In genomic region chr11:65429069-65429681, GRCh38 we compare ENCODE assay signal across 8 cellular contexts. TPM values are rescaled to one million over a fixed set of nuclear protein-coding genes. Genes with fewer than 3 reads are reported as not detected.
A peak's percentile ranks its signal among the peaks of the same experiment; 100 is the strongest.
DNase-seq lines count a peak whose midpoint lies in the region; ATAC-seq, FAIRE-seq and TF ChIP-seq lines count a peak whose summit lies in the region.

No MANE protein-coding gene starts in this region.

- 20% methylated on average over 9 of the region's 9 CpGs for WGBS in HepG2 (ENCODE audit: low lambda C conversion rate)

- in situ Hi-C loops in astrocyte of the cerebellum (cut with HindIII; ENCODE audit: low sequenced_read_pairs) (no loop called here), HepG2 (cut with HindIII; ENCODE audit: extremely low pct_ligation_motif_present, low pct_unique_long_range_greater_than_20kb) (no loop called here)

- H3K9me3 ChIP-seq in HepG2 (ENCODE audit: low read length) (no peaks in the 10 kb centered on the region), tibial artery (no peaks in the 10 kb centered on the region)

- TF ChIP-seq CTCF in astrocyte of the cerebellum (IDR thresholded peaks at IDR 0.05; ENCODE audit: low read depth, low read length, missing control alignments) (no peak), HepG2 (CRISPR knock-in tag; IDR thresholded peaks at IDR 0.05) (no peak), tibial artery (IDR thresholded peaks at IDR 0.05) (peak in 1 of 2 experiments; percentile 16)

- peaks cover 74% of the 10 kb centered on the region for H3K4me1 ChIP-seq in HepG2 (ENCODE audit: insufficient read depth, low read length)
- H3K4me1 ChIP-seq in tibial artery, result peaks cover 0 to 77% (median 34%) of the 10 kb centered on the region in 4 donors

- DNase-seq in EL, result peak; percentile 69
- peak; percentile 55 for DNase-seq in NCI-H460 (ENCODE audit: extremely low read depth, low read depth)
- no peak for DNase-seq in astrocyte of the cerebellum (ENCODE audit: low read depth)
- no peak for DNase-seq in HepG2 (ENCODE audit: low spot score)
- peak; percentile 33 to 64 for DNase-seq in tibial artery

- CTCF ChIA-PET in HepG2 (lab: Yijun Ruan, JAX; ENCODE audit: low intra/inter-chr PET ratio, low total read pairs), result no interaction called here

- POLR2A ChIA-PET in HepG2 (lab: Yijun Ruan, JAX), result interaction anchor here (1.9 to 17.8 kb wide), 3 partner anchors 11 to 74 kb away, joined by 8 to 952 read pairs (median 147); partner anchors contain the start of gene MALAT1

- peak; percentile 55 to 85; a peak in 2 of 4 replicates for TF ChIP-seq POLR2A in HepG2 (IDR thresholded peaks at IDR 0.05; ENCODE audit: insufficient read depth in 1 of 2, low read depth in 2 of 2, low read length in 2 of 2)

- ATAC-seq in HepG2 (no peak), HG02678 (IDR thresholded peaks at IDR 0.05; ENCODE audit: unreplicated experiment) (no peak), GM21576 (IDR thresholded peaks at IDR 0.05; ENCODE audit: unreplicated experiment) (no peak), HG03571 (IDR thresholded peaks at IDR 0.05; ENCODE audit: unreplicated experiment) (no peak)

- H4K20me1 ChIP-seq in HepG2 (ENCODE audit: insufficient read depth, low read length), result peaks cover 100% of the 10 kb centered on the region

- FAIRE-seq in HepG2 (lab: Jason Lieb, UNC), result peak; percentile 42

- no peak; a peak in 1 of 4 replicates for TF ChIP-seq EP300 in HepG2 (IDR thresholded peaks at IDR 0.05; ENCODE audit: low read depth in 2 of 2, low read length in 2 of 2)
- TF ChIP-seq EP300 in HepG2 (CRISPR knock-in tag; IDR thresholded peaks at IDR 0.05; ENCODE audit: borderline replicate concordance), result no peak

- H3K36me3 ChIP-seq in HepG2 (replicated peaks in 1 of 2; ENCODE audit: control insufficient read depth in 1 of 2, insufficient read depth in 2 of 2, low read length in 2 of 2) (peaks cover 2 to 3% of the 10 kb centered on the region in 2 experiments; a peak in 4 of 5 replicates), tibial artery (peaks cover 51 to 69% (median 53%) of the 10 kb centered on the region in 3 donors)

- intact Hi-C loops in HepG2 (cut with micrococcal nuclease; ENCODE audit: unreplicated experiment) (no loop called here), tibial artery (cut with DNase I; ENCODE audit: low total_unique reads) (no loop called here)

- H2AFZ ChIP-seq in HepG2 (ENCODE audit: low read length), result no peak overlapping the region

- H3K27me3 ChIP-seq in HepG2 (ENCODE audit: control insufficient read depth in 1 of 2, insufficient read depth in 2 of 2, low read length in 2 of 2), result no peaks in the 10 kb centered on the region; a peak in 1 of 5 replicates
- no peaks in the 10 kb centered on the region for H3K27me3 ChIP-seq in tibial artery

- H3K27ac ChIP-seq in HepG2 (ENCODE audit: extremely low read length, insufficient read depth, low read length), result peak overlapping the region; percentile 41
- peak overlapping the region in 1 of 2 donors; percentile 99 for H3K27ac ChIP-seq in tibial artery

- peak overlapping the region; percentile 96 for H3K4me3 ChIP-seq in astrocyte of the cerebellum (ENCODE audit: low read depth, low read length)
- H3K4me3 ChIP-seq in HepG2 (replicated peaks in 1 of 3; ENCODE audit: insufficient read depth in 1 of 3, low read depth in 2 of 3, low read length in 3 of 3), result peak overlapping the region in 2 of 3 experiments; percentile 14 to 42; a peak in 1 of 6 replicates
- peak overlapping the region; percentile 67 to 97 for H3K4me3 ChIP-seq in tibial artery

- no peak overlapping the region for H3K9ac ChIP-seq in HepG2 (ENCODE audit: insufficient read depth, low read depth, low read length)

- no TSS peak for BruUV-seq in HepG2 (replicated peaks; lab: Mats Ljungman, UMichigan)

- H3K4me2 ChIP-seq in HepG2 (ENCODE audit: low read depth, low read length), result peak overlapping the region; percentile 95

- TF ChIP-seq RAD21 in HepG2 (CRISPR knock-in tag; IDR thresholded peaks at IDR 0.05), result 0 out of 2 replicates have a peak, but pooled peaks have one; percentile 8

- peaks cover 82% of the 10 kb centered on the region for H3K79me2 ChIP-seq in HepG2 (ENCODE audit: insufficient read depth, low read length)

RNA-seq across cellular contexts. Expression of gene NEAT1, which starts 6.6 kb away (rescaled TPM):
- 50.1 and 58.2 TPM in 2 replicates for total RNA-seq in NCI-H460 (2014; rRNA removed; shearing (Covaris generic))
- 197 and 205 TPM in 2 replicates for polyA plus RNA-seq in NCI-H460 (2014; cell fraction: nucleus; rRNA removed)
- 10.5 and 20.5 TPM in 2 replicates for total RNA-seq in HepG2 (2016; rRNA removed; fragmentation: Illumina TruSeq; extraction: Trizol)
- 2.2 and 2.6 TPM in 2 replicates for total RNA-seq in HepG2 (2016; cell fraction: cytosol; rRNA removed; fragmentation: Illumina TruSeq; extraction: Trizol; ENCODE audit: low read depth)
- 8.4 and 21.3 TPM in 2 replicates for total RNA-seq in HepG2 (2016; cell fraction: insoluble cytoplasmic fraction; rRNA removed; fragmentation: Illumina TruSeq; extraction: Trizol)
- 7.8 and 8.3 TPM in 2 replicates for total RNA-seq in HepG2 (2016; cell fraction: membrane; rRNA removed; fragmentation: Illumina TruSeq; extraction: Trizol)
- 196 and 220 TPM in 2 replicates for total RNA-seq in HepG2 (2016; cell fraction: nucleus; rRNA removed; fragmentation: Illumina TruSeq; extraction: Trizol)
- 41.2 and 41.3 TPM in 2 replicates for polyA plus RNA-seq in HepG2 (2011; rRNA removed)
- 13.0 and 13.4 TPM in 2 replicates for polyA plus RNA-seq in HepG2 (2011; cell fraction: cytosol; rRNA removed)
- polyA plus RNA-seq in HepG2 (2011; cell fraction: nucleus; rRNA removed), result 222 and 327 TPM in 2 replicates
- polyA plus RNA-seq in HepG2 (2012), result 288 and 371 TPM in 2 replicates
- polyA plus RNA-seq in HepG2 (2016; cell fraction: cytosol; fragmentation: Illumina TruSeq; extraction: Trizol; ENCODE audit: low read depth), result 3.6 and 4.3 TPM in 2 replicates
- polyA plus RNA-seq in HepG2 (2016; cell fraction: insoluble cytoplasmic fraction; fragmentation: Illumina TruSeq; extraction: Trizol; ENCODE audit: low read depth), result 54.0 and 61.1 TPM in 2 replicates
- polyA plus RNA-seq in HepG2 (2016; cell fraction: membrane; fragmentation: Illumina TruSeq; extraction: Trizol; ENCODE audit: low read depth), result 47.1 and 54.4 TPM in 2 replicates
- polyA plus RNA-seq in HepG2 (2016; cell fraction: nucleus; fragmentation: Illumina TruSeq; extraction: Trizol; ENCODE audit: insufficient read depth, low read depth), result 577 and 628 TPM in 2 replicates
- 64.6 and 225 TPM in 2 replicates for polyA minus RNA-seq in HepG2 (2011; rRNA and poly(A)+ RNA removed; ENCODE audit: low replicate concordance)
- polyA minus RNA-seq in HepG2 (2011; cell fraction: cytosol; rRNA and poly(A)+ RNA removed), result 17.3 and 20.2 TPM in 2 replicates
- 1,479 and 1,737 TPM in 2 replicates for polyA minus RNA-seq in HepG2 (2011; cell fraction: nucleus; rRNA and poly(A)+ RNA removed)

RNA-seq across cellular contexts. Expression of gene FRMD8, which starts 42.7 kb away (rescaled TPM):
- total RNA-seq in NCI-H460 (2014; rRNA removed; shearing (Covaris generic)), result 14.4 and 15.1 TPM in 2 replicates
- polyA plus RNA-seq in NCI-H460 (2014; cell fraction: nucleus; rRNA removed), result 54.3 and 65.4 TPM in 2 replicates
- 18.0 and 20.6 TPM in 2 replicates for total RNA-seq in HepG2 (2016; rRNA removed; fragmentation: Illumina TruSeq; extraction: Trizol)
- total RNA-seq in HepG2 (2016; cell fraction: cytosol; rRNA removed; fragmentation: Illumina TruSeq; extraction: Trizol; ENCODE audit: low read depth), result 2.2 and 2.9 TPM in 2 replicates
- total RNA-seq in HepG2 (2016; cell fraction: insoluble cytoplasmic fraction; rRNA removed; fragmentation: Illumina TruSeq; extraction: Trizol), result 17.5 and 22.6 TPM in 2 replicates
- total RNA-seq in HepG2 (2016; cell fraction: membrane; rRNA removed; fragmentation: Illumina TruSeq; extraction: Trizol), result 5.3 and 6.3 TPM in 2 replicates
- 12.4 and 14.6 TPM in 2 replicates for total RNA-seq in HepG2 (2016; cell fraction: nucleus; rRNA removed; fragmentation: Illumina TruSeq; extraction: Trizol)
- 5.8 and 9.4 TPM in 2 replicates for polyA plus RNA-seq in HepG2 (2011; rRNA removed)
- polyA plus RNA-seq in HepG2 (2011; cell fraction: cytosol; rRNA removed), result 5.9 and 6.7 TPM in 2 replicates
- 26.7 and 32.6 TPM in 2 replicates for polyA plus RNA-seq in HepG2 (2011; cell fraction: nucleus; rRNA removed)
- polyA plus RNA-seq in HepG2 (2012), result 3.5 and 5.2 TPM in 2 replicates
- polyA plus RNA-seq in HepG2 (2016; cell fraction: cytosol; fragmentation: Illumina TruSeq; extraction: Trizol; ENCODE audit: low read depth), result 2.5 and 2.6 TPM in 2 replicates
- 13.5 and 17.1 TPM in 2 replicates for polyA plus RNA-seq in HepG2 (2016; cell fraction: insoluble cytoplasmic fraction; fragmentation: Illumina TruSeq; extraction: Trizol; ENCODE audit: low read depth)
- polyA plus RNA-seq in HepG2 (2016; cell fraction: membrane; fragmentation: Illumina TruSeq; extraction: Trizol; ENCODE audit: low read depth), result 2.8 and 3.8 TPM in 2 replicates
- polyA plus RNA-seq in HepG2 (2016; cell fraction: nucleus; fragmentation: Illumina TruSeq; extraction: Trizol; ENCODE audit: insufficient read depth, low read depth), result 21.4 and 24.7 TPM in 2 replicates
- polyA minus RNA-seq in HepG2 (2011; rRNA and poly(A)+ RNA removed; ENCODE audit: low replicate concordance), result 22.3 and 24.3 TPM in 2 replicates
- polyA minus RNA-seq in HepG2 (2011; cell fraction: cytosol; rRNA and poly(A)+ RNA removed), result 5.4 and 6.2 TPM in 2 replicates
- 6.2 and 11.8 TPM in 2 replicates for polyA minus RNA-seq in HepG2 (2011; cell fraction: nucleus; rRNA and poly(A)+ RNA removed)

RNA-seq across cellular contexts. Expression of gene SLC25A45, which starts 46.7 kb away (rescaled TPM):
- 2.0 and 4.0 TPM in 2 replicates for total RNA-seq in NCI-H460 (2014; rRNA removed; shearing (Covaris generic))
- polyA plus RNA-seq in NCI-H460 (2014; cell fraction: nucleus; rRNA removed), result 7.0 and 7.5 TPM in 2 replicates
- 2.1 and 3.4 TPM in 2 replicates for total RNA-seq in HepG2 (2016; rRNA removed; fragmentation: Illumina TruSeq; extraction: Trizol)
- 0.79 and 1.0 TPM in 2 replicates for total RNA-seq in HepG2 (2016; cell fraction: cytosol; rRNA removed; fragmentation: Illumina TruSeq; extraction: Trizol; ENCODE audit: low read depth)
- total RNA-seq in HepG2 (2016; cell fraction: insoluble cytoplasmic fraction; rRNA removed; fragmentation: Illumina TruSeq; extraction: Trizol), result 1.9 TPM in 2 replicates
- 1.5 and 2.2 TPM in 2 replicates for total RNA-seq in HepG2 (2016; cell fraction: membrane; rRNA removed; fragmentation: Illumina TruSeq; extraction: Trizol)
- total RNA-seq in HepG2 (2016; cell fraction: nucleus; rRNA removed; fragmentation: Illumina TruSeq; extraction: Trizol), result 1.3 and 3.5 TPM in 2 replicates
- 1.2 and 1.9 TPM in 2 replicates for polyA plus RNA-seq in HepG2 (2011; rRNA removed)
- 0.95 and 0.99 TPM in 2 replicates for polyA plus RNA-seq in HepG2 (2011; cell fraction: cytosol; rRNA removed)
- polyA plus RNA-seq in HepG2 (2011; cell fraction: nucleus; rRNA removed), result 5.9 and 6.0 TPM in 2 replicates
- 2.0 and 4.1 TPM in 2 replicates for polyA plus RNA-seq in HepG2 (2012)
- polyA plus RNA-seq in HepG2 (2016; cell fraction: cytosol; fragmentation: Illumina TruSeq; extraction: Trizol; ENCODE audit: low read depth), result 0.45 and 0.70 TPM in 2 replicates
- polyA plus RNA-seq in HepG2 (2016; cell fraction: insoluble cytoplasmic fraction; fragmentation: Illumina TruSeq; extraction: Trizol; ENCODE audit: low read depth), result 1.3 and 1.6 TPM in 2 replicates
- polyA plus RNA-seq in HepG2 (2016; cell fraction: membrane; fragmentation: Illumina TruSeq; extraction: Trizol; ENCODE audit: low read depth), result 1.4 and 1.5 TPM in 2 replicates
- polyA plus RNA-seq in HepG2 (2016; cell fraction: nucleus; fragmentation: Illumina TruSeq; extraction: Trizol; ENCODE audit: insufficient read depth, low read depth), result 5.6 and 8.8 TPM in 2 replicates
- polyA minus RNA-seq in HepG2 (2011; rRNA and poly(A)+ RNA removed; ENCODE audit: low replicate concordance), result 1.9 and 7.2 TPM in 2 replicates
- 1.4 and 2.5 TPM in 2 replicates for polyA minus RNA-seq in HepG2 (2011; cell fraction: cytosol; rRNA and poly(A)+ RNA removed)
- polyA minus RNA-seq in HepG2 (2011; cell fraction: nucleus; rRNA and poly(A)+ RNA removed), result 1.4 and 2.4 TPM in 2 replicates

Comparison
In these comparisons a context has a peak if more than half of its experiments do, and no peak if none do; other contexts are left out.
1. DNase-seq: peak in EL (single experiment), NCI-H460 (single experiment) and tibial artery (2 of 2); none in astrocyte of the cerebellum (single experiment) and HepG2 (single experiment).
2. H3K4me3 ChIP-seq: peak in every context shown above with its lines; median percentile 96 in astrocyte of the cerebellum; 82 in tibial artery; 28 in HepG2.